1 cellular context compared by ENCODE assay signal in genomic region chr1:11521605-11522399, GRCh38.
TF ChIP-seq lines count a peak whose summit lies in the region.

No MANE protein-coding gene starts in this region.

TF ChIP-seq in WTC11, 78 proteins besides CTCF, POLR2A, EP300 and RAD21 (continued from another document):
- TF ChIP-seq ZNF281 (CRISPR knock-in tag; IDR thresholded peaks at IDR 0.05): no peak
- TF ChIP-seq ATF1 (CRISPR knock-in tag; IDR thresholded peaks at IDR 0.05): no peak
- TF ChIP-seq RORB (CRISPR knock-in tag; IDR thresholded peaks at IDR 0.05): no peak
- no peak for TF ChIP-seq JAZF1 (CRISPR knock-in tag; IDR thresholded peaks at IDR 0.05)
- TF ChIP-seq RELA (CRISPR knock-in tag; IDR thresholded peaks at IDR 0.05; ENCODE audit: borderline replicate concordance): no peak
